ENCODE assay signal across 18 cellular contexts in genomic region chr10:76887223-76888010, GRCh38.
DNase-seq lines count a peak whose midpoint lies in the region; ATAC-seq and TF ChIP-seq lines count a peak whose summit lies in the region.
"Had no signal": no experiment of that assay in that cellular context is flagged by ENCODE, and none has a peak within 500 bp of the region (broad histone marks: within the 10 kb centered on the region; RNA-seq: fewer than 3 reads in every experiment).

No MANE protein-coding gene starts in this region.

- H3K9me3 ChIP-seq in muscle layer of colon (ENCODE audit: low read length) = no peaks in the 10 kb centered on the region

- H3K9me3 Mint-ChIP-seq in activated CD4-positive, alpha-beta T cell treated with anti-CD3 and anti-CD28 coated beads, Interleukin-2, amount 10 ng/mL, durations not matched to agents 24 days and 14 days = no peaks in the 10 kb centered on the region

- no peaks in the 10 kb centered on the region for H3K27me3 Mint-ChIP-seq in activated CD4-positive, alpha-beta T cell treated with anti-CD3 and anti-CD28 coated beads, Interleukin-2, amount 10 ng/mL, durations not matched to agents 24 days and 14 days
- H3K27me3 Mint-ChIP-seq: CD4-positive, alpha-beta memory T cell had no signal

- peak overlapping the region; percentile 12 for H3K27ac ChIP-seq in muscle layer of colon (ENCODE audit: low read depth, low read length)
- no peak overlapping the region for H3K27ac ChIP-seq in RWPE1
- H3K27ac ChIP-seq: SK-N-MC had no signal

- no peaks in the 10 kb centered on the region for H3K4me1 Mint-ChIP-seq in activated CD4-positive, alpha-beta T cell treated with anti-CD3 and anti-CD28 coated beads, Interleukin-2, amount 10 ng/mL, durations not matched to agents 24 days and 14 days
- H3K4me1 Mint-ChIP-seq: CD4-positive, alpha-beta memory T cell had no signal

- no peak overlapping the region for H3K27ac Mint-ChIP-seq in activated CD4-positive, alpha-beta T cell treated with anti-CD3 and anti-CD28 coated beads, Interleukin-2, amount 10 ng/mL, durations not matched to agents 24 days and 14 days

- ATAC-seq in HG03025 (IDR thresholded peaks at IDR 0.05; ENCODE audit: low FRiP score, unreplicated experiment) = no peak

- peak; percentile 34 for DNase-seq in activated CD4-positive, alpha-beta T cell treated with anti-CD3 and anti-CD28 coated beads, Interleukin-2, amount 10 ng/mL, durations not matched to agents 24 days and 14 days
- DNase-seq in activated CD4-positive, alpha-beta T cell treated with anti-CD3 and anti-CD28 coated beads, Interleukin-2, amount 50 U/mL, for 48 hours = no peak
- DNase-seq in MV-4-11 (lab: John Stamatoyannopoulos, UW) (peak; percentile 41), RWPE1 (ENCODE audit: low spot score) (no peak), GM19238 (ENCODE audit: insufficient read length, low spot score) (no peak)
- DNase-seq in activated naive CD4-positive, alpha-beta T cell treated with anti-CD3 and anti-CD28 coated beads, Interleukin-2, amount 50 U/mL, for 16 hours = no peak
- DNase-seq: CD4-positive, alpha-beta memory T cell; DMS53; EL; HCEC 1CT; NCI-H1417; NCI-H187; NCI-H2107; NCI-H524; SHP77 had no signal

- intact Hi-C loops in activated CD4-positive, alpha-beta T cell treated with anti-CD3 and anti-CD28 coated beads, Interleukin-2, amount 10 ng/mL, durations not matched to agents 24 days and 14 days (cut with micrococcal nuclease) = no loop called here

- no peak overlapping the region for H3K4me3 ChIP-seq in muscle layer of colon (ENCODE audit: low read depth in 1 of 2, low read length in 2 of 2)

- no peak overlapping the region for H3K9ac ChIP-seq in muscle layer of colon (ENCODE audit: low read length)

- no peak for TF ChIP-seq CTCF in RWPE1 (conservative IDR thresholded peaks at IDR 0.05; ENCODE audit: low read depth)

- peaks cover 18% of the 10 kb centered on the region for H3K36me3 ChIP-seq in muscle layer of colon (ENCODE audit: insufficient read depth, low read length)

- CTCF ChIA-PET in RWPE1 (lab: Yijun Ruan, JAX) = interaction anchor here (0.6 kb wide), 1 partner anchor 138 kb away, joined by 4 read pairs; no protein-coding TSS in a partner anchor

- H3K36me3 Mint-ChIP-seq in activated CD4-positive, alpha-beta T cell treated with anti-CD3 and anti-CD28 coated beads, Interleukin-2, amount 10 ng/mL, durations not matched to agents 24 days and 14 days (ENCODE audit: low read depth) = no peaks in the 10 kb centered on the region
- H3K36me3 Mint-ChIP-seq: CD4-positive, alpha-beta memory T cell had no signal

- POLR2A ChIA-PET in RWPE1 (lab: Yijun Ruan, JAX; ENCODE audit: low non-redundant PET) = no interaction called here

- H3K4me1 ChIP-seq in muscle layer of colon (ENCODE audit: insufficient read depth, low read length) = peaks cover 43% of the 10 kb centered on the region

- H3K4me3 Mint-ChIP-seq in activated CD4-positive, alpha-beta T cell treated with anti-CD3 and anti-CD28 coated beads, Interleukin-2, amount 10 ng/mL, durations not matched to agents 24 days and 14 days = no peak overlapping the region
- H3K4me3 Mint-ChIP-seq: CD4-positive, alpha-beta memory T cell had no signal

- no peaks in the 10 kb centered on the region for H3K27me3 ChIP-seq in muscle layer of colon (ENCODE audit: control insufficient read depth in 1 of 2, insufficient read depth in 2 of 2, low read length in 2 of 2)

Comparison
In these comparisons a context has a peak if more than half of its experiments do, and no peak if none do; other contexts are left out.
1. DNase-seq: peak in activated CD4-positive, alpha-beta T cell treated with anti-CD3 and anti-CD28 coated beads, Interleukin-2, amount 10 ng/mL, durations not matched to agents 24 days and 14 days (single experiment) and MV-4-11 (single experiment); none in activated CD4-positive, alpha-beta T cell treated with anti-CD3 and anti-CD28 coated beads, Interleukin-2, amount 50 U/mL, for 48 hours (0 of 2), RWPE1 (single experiment), GM19238 (single experiment) and activated naive CD4-positive, alpha-beta T cell treated with anti-CD3 and anti-CD28 coated beads, Interleukin-2, amount 50 U/mL, for 16 hours (single experiment).